In the genomic region with DNA sequence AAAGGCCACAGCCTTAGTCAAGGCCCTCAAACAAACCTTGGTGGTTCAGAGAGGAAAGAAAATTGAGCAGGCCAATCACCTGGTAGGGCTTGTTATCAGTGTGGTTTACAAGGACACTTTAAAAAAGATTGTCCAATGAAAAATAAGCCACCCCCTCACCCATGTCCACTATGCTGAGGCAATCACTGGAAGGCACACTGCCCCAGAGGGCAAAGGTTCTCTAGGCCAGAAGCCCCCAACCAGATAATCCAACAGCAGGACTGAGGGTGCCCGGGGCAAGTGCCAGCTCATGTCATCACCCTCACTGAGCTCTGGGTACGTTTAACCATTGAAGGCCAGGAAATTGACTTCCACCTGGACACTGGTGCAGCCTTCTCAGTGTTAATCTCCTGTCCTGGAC, we compare ENCODE assay signal across 3 cellular contexts.
DNase-seq lines count a peak whose midpoint lies in the region; ATAC-seq and TF ChIP-seq lines count a peak whose summit lies in the region.
"Not testable (repeated sequence)": the region's sequence is repeated elsewhere in the genome, so short reads cannot be mapped to it uniquely, and the experiment has no call there.

No MANE protein-coding gene starts in this region.

- peaks cover 22% of the 10 kb centered on the region for H3K36me3 Mint-ChIP-seq in activated CD4-positive, alpha-beta T cell treated with anti-CD3 and anti-CD28 coated beads, Interleukin-2, amount 10 ng/mL, durations not matched to agents 24 days and 14 days (ENCODE audit: low read depth)
- peaks cover 27% of the 10 kb centered on the region for H3K36me3 Mint-ChIP-seq in memory B cell

- not testable (repeated sequence) for TF ChIP-seq CTCF in liver (IDR thresholded peaks at IDR 0.05; ENCODE audit: low read depth, low read length, missing input control)

- not testable (repeated sequence) for H3K27me3 ChIP-seq in liver (ENCODE audit: control insufficient read depth in 4 of 4, insufficient read depth in 4 of 4, low read length in 3 of 4)

- not testable (repeated sequence) for H3K9ac ChIP-seq in liver (ENCODE audit: low read depth in 1 of 2, low read length in 2 of 2)

- peak; percentile 43 for DNase-seq in activated CD4-positive, alpha-beta T cell treated with anti-CD3 and anti-CD28 coated beads, Interleukin-2, amount 10 ng/mL, durations not matched to agents 24 days and 14 days
- not testable (repeated sequence) for DNase-seq in memory B cell (ENCODE audit: low spot score in 2 of 2)

- H3K9me3 ChIP-seq in liver (ENCODE audit: control insufficient read depth in 4 of 4, low read length in 3 of 4), result not testable (repeated sequence)

- WGBS in liver, result 39% methylated on average over 2 of the region's 2 CpGs

- H3K27ac Mint-ChIP-seq in activated CD4-positive, alpha-beta T cell treated with anti-CD3 and anti-CD28 coated beads, Interleukin-2, amount 10 ng/mL, durations not matched to agents 24 days and 14 days, result not testable (repeated sequence)
- peak overlapping the region; percentile 53 for H3K27ac Mint-ChIP-seq in memory B cell

- not testable (repeated sequence) for H3K9me3 Mint-ChIP-seq in activated CD4-positive, alpha-beta T cell treated with anti-CD3 and anti-CD28 coated beads, Interleukin-2, amount 10 ng/mL, durations not matched to agents 24 days and 14 days; memory B cell

- not testable (repeated sequence) for H3K4me3 ChIP-seq in liver (ENCODE audit: low read depth in 1 of 3, low read length in 3 of 3)

- intact Hi-C loops in activated CD4-positive, alpha-beta T cell treated with anti-CD3 and anti-CD28 coated beads, Interleukin-2, amount 10 ng/mL, durations not matched to agents 24 days and 14 days (cut with micrococcal nuclease), result not testable (repeated sequence)

- not testable (repeated sequence) for ATAC-seq in memory B cell (ENCODE audit: low read depth)

- H3K4me1 Mint-ChIP-seq in activated CD4-positive, alpha-beta T cell treated with anti-CD3 and anti-CD28 coated beads, Interleukin-2, amount 10 ng/mL, durations not matched to agents 24 days and 14 days, result not testable (repeated sequence)
- peaks cover 21% of the 10 kb centered on the region for H3K4me1 Mint-ChIP-seq in memory B cell

- not testable (repeated sequence) for H3K27me3 Mint-ChIP-seq in activated CD4-positive, alpha-beta T cell treated with anti-CD3 and anti-CD28 coated beads, Interleukin-2, amount 10 ng/mL, durations not matched to agents 24 days and 14 days; memory B cell

- not testable (repeated sequence) for H3K36me3 ChIP-seq in liver (ENCODE audit: control insufficient read depth in 4 of 4, insufficient read depth in 3 of 4, low read depth in 1 of 4, low read length in 3 of 4)

- H3K4me3 Mint-ChIP-seq in activated CD4-positive, alpha-beta T cell treated with anti-CD3 and anti-CD28 coated beads, Interleukin-2, amount 10 ng/mL, durations not matched to agents 24 days and 14 days; memory B cell: not testable (repeated sequence)

- H3K4me1 ChIP-seq in liver (ENCODE audit: control insufficient read depth in 4 of 4, insufficient read depth in 4 of 4, low read length in 3 of 4), result not testable (repeated sequence)

- TF ChIP-seq RAD21 in liver (IDR thresholded peaks at IDR 0.05), result not testable (repeated sequence)

- H3K27ac ChIP-seq in liver (ENCODE audit: low read depth in 1 of 2, low read length in 2 of 2), result not testable (repeated sequence)

TF ChIP-seq in liver, 16 proteins besides CTCF, POLR2A, EP300 and RAD21:
- TF ChIP-seq HNF4G (IDR thresholded peaks at IDR 0.05), result peak; percentile 39
- peak; percentile 82 to 91 for TF ChIP-seq HNF4A (conservative IDR thresholded peaks at IDR 0.05)
- TF ChIP-seq SP1 (IDR thresholded peaks at IDR 0.05), result peak; percentile 47
- TF ChIP-seq RXRA (IDR thresholded peaks at IDR 0.05), result peak; percentile 33 to 34
- TF ChIP-seq, protein P1, sequence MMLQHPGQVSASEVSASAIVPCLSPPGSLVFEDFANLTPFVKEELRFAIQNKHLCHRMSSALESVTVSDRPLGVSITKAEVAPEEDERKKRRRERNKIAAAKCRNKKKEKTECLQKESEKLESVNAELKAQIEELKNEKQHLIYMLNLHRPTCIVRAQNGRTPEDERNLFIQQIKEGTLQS (IDR thresholded peaks at IDR 0.05), result peak; percentile 38
